In genomic region chr2:231627384-231628156, GRCh38 we compare ENCODE assay signal across 9 cellular contexts. TPM values are rescaled to one million over a fixed set of nuclear protein-coding genes. Genes with fewer than 3 reads are reported as not detected.
DNase-seq lines count a peak whose midpoint lies in the region; ATAC-seq and TF ChIP-seq lines count a peak whose summit lies in the region.
"Had no signal": no experiment of that assay in that cellular context is flagged by ENCODE, and none has a peak within 500 bp of the region (broad histone marks: within the 10 kb centered on the region; RNA-seq: fewer than 3 reads in every experiment).

No MANE protein-coding gene starts in this region.

- DNase-seq in astrocyte of the hippocampus (ENCODE audit: low read depth, low spot score) (peak; percentile 44), immature natural killer cell (no peak), suprapubic skin (ENCODE audit: low spot score in 2 of 2) (no peak), endothelial cell (ENCODE audit: low spot score) (no peak)
- DNase-seq: NK-92 treated with Interleukin-12 subunit alpha and Interleukin-12 subunit beta, amount 100 ng/mL, for 24 hours had no signal

- peak overlapping the region; percentile 58 for H2AFZ ChIP-seq in Loucy (ENCODE audit: low read length)

- H3K9me3 ChIP-seq in Loucy (ENCODE audit: insufficient read depth, low read depth, low read length) (no peaks in the 10 kb centered on the region), suprapubic skin (no peaks in the 10 kb centered on the region)

- 59% methylated on average over 11 of the region's 11 CpGs for WGBS in suprapubic skin

- no peaks in the 10 kb centered on the region for H3K36me3 Mint-ChIP-seq in immature natural killer cell
- no peaks in the 10 kb centered on the region for H3K36me3 Mint-ChIP-seq in endothelial cell (ENCODE audit: low read depth, unreplicated experiment)

- peak overlapping the region; percentile 66 for H3K9ac ChIP-seq in Loucy (ENCODE audit: low read depth, low read length, poor library complexity, severe bottlenecking)
- H3K9ac ChIP-seq: KMS-11 had no signal

- peak overlapping the region; percentile 43 for H3K27ac ChIP-seq in suprapubic skin
- H3K27ac ChIP-seq: KMS-11 had no signal

- H3K9me3 Mint-ChIP-seq in immature natural killer cell (no peaks in the 10 kb centered on the region), endothelial cell (ENCODE audit: unreplicated experiment) (no peaks in the 10 kb centered on the region)

- H3K4me2 ChIP-seq in Loucy (ENCODE audit: low read depth, low read length, poor library complexity, severe bottlenecking), result peak overlapping the region; percentile 77
- H3K4me2 ChIP-seq: KMS-11 had no signal

- TF ChIP-seq POLR2A in suprapubic skin (IDR thresholded peaks at IDR 0.05), result no peak

- H3K9me2 ChIP-seq in Loucy (replicated peaks; ENCODE audit: low read depth, low read length), result no peaks in the 10 kb centered on the region

- H3K79me2 ChIP-seq in Loucy (ENCODE audit: insufficient read depth, low read length), result no peaks in the 10 kb centered on the region

- H3K27ac Mint-ChIP-seq in immature natural killer cell, result peak overlapping the region in 5 of 6 donors; percentile 48 to 90 (median 55)
- no peak overlapping the region for H3K27ac Mint-ChIP-seq in endothelial cell (ENCODE audit: unreplicated experiment)

- H3K4me1 ChIP-seq in Loucy (ENCODE audit: insufficient read depth, low read length, poor library complexity, severe bottlenecking), result peaks cover 17% of the 10 kb centered on the region
- peaks cover 30% of the 10 kb centered on the region for H3K4me1 ChIP-seq in suprapubic skin

- H3F3A ChIP-seq in Loucy (ENCODE audit: low read depth), result no peaks in the 10 kb centered on the region

- ATAC-seq in HG03159 (IDR thresholded peaks at IDR 0.05; ENCODE audit: unreplicated experiment) (no peak), GM21786 (IDR thresholded peaks at IDR 0.05; ENCODE audit: unreplicated experiment) (no peak)

- no peak for TF ChIP-seq EP300 in suprapubic skin (IDR thresholded peaks at IDR 0.05)

- H3K4me1 Mint-ChIP-seq in immature natural killer cell (peaks cover 8 to 10% of the 10 kb centered on the region in 2 donors), endothelial cell (ENCODE audit: unreplicated experiment) (peaks cover 3% of the 10 kb centered on the region)

- H3K4me3 ChIP-seq in Loucy (ENCODE audit: low read length, poor library complexity, severe bottlenecking), result peak overlapping the region; percentile 51
- H3K4me3 ChIP-seq in suprapubic skin, result no peak overlapping the region

- H3K4me3 Mint-ChIP-seq in immature natural killer cell (peak overlapping the region in 4 of 5 donors; percentile 38 to 67 (median 51)), endothelial cell (ENCODE audit: unreplicated experiment) (no peak overlapping the region)

- H3K36me3 ChIP-seq in Loucy (ENCODE audit: insufficient read depth, low read length) (no peaks in the 10 kb centered on the region), suprapubic skin (no peaks in the 10 kb centered on the region)

- no peaks in the 10 kb centered on the region for H3K27me3 ChIP-seq in Loucy (ENCODE audit: insufficient read depth, low read length, poor library complexity, severe bottlenecking)
- H3K27me3 ChIP-seq in suprapubic skin, result no peaks in the 10 kb centered on the region

- TF ChIP-seq CTCF in Loucy (conservative IDR thresholded peaks at IDR 0.05; ENCODE audit: low read length) (no peak), suprapubic skin (IDR thresholded peaks at IDR 0.05) (no peak), endothelial cell (IDR thresholded peaks at IDR 0.05; ENCODE audit: unreplicated experiment) (no peak)

- H4K20me1 ChIP-seq in Loucy (ENCODE audit: insufficient read depth, low read length, poor library complexity, severe bottlenecking), result no peaks in the 10 kb centered on the region

- H3K27me3 Mint-ChIP-seq in immature natural killer cell (ENCODE audit: low read depth in 3 of 3) (no peaks in the 10 kb centered on the region), endothelial cell (ENCODE audit: unreplicated experiment) (no peaks in the 10 kb centered on the region)

RNA-seq across cellular contexts. Expression of gene TEX44, which starts 34.9 kb away (rescaled TPM):
- not detected for polyA plus RNA-seq in immature natural killer cell
- not detected for total RNA-seq in suprapubic skin
- not detected for total RNA-seq in endothelial cell (ENCODE audit: unreplicated experiment)
